In genomic region chrX:150869450-150869849, GRCh38 we compare ENCODE assay signal across 20 cellular contexts. TPM values are rescaled to one million over a fixed set of nuclear protein-coding genes. Genes with fewer than 3 reads are reported as not detected.
DNase-seq lines count a peak whose midpoint lies in the region; ATAC-seq and TF ChIP-seq lines count a peak whose summit lies in the region.
"Had no signal": no experiment of that assay in that cellular context is flagged by ENCODE, and none has a peak within 500 bp of the region (broad histone marks: within the 10 kb centered on the region; RNA-seq: fewer than 3 reads in every experiment).

No MANE protein-coding gene starts in this region.

- H3K9me3 Mint-ChIP-seq in naive thymus-derived CD8-positive, alpha-beta T cell, result no peaks in the 10 kb centered on the region
- H3K9me3 Mint-ChIP-seq in activated naive CD8-positive, alpha-beta T cell treated with anti-CD3 and anti-CD28 coated beads, Interleukin-2, amount 50 U/mL, for 24 hours, result no peaks in the 10 kb centered on the region
- H3K9me3 Mint-ChIP-seq: activated naive CD4-positive, alpha-beta T cell treated with anti-CD3 and anti-CD28 coated beads, Interleukin-2, amount 10 ng/mL, durations not matched to agents 7 days and 5 days had no signal

- peaks cover 5% of the 10 kb centered on the region for H3K4me1 ChIP-seq in psoas muscle

- no peaks in the 10 kb centered on the region for H3K27me3 Mint-ChIP-seq in naive thymus-derived CD8-positive, alpha-beta T cell
- H3K27me3 Mint-ChIP-seq in activated naive CD8-positive, alpha-beta T cell treated with anti-CD3 and anti-CD28 coated beads, Interleukin-2, amount 50 U/mL, for 24 hours, result no peaks in the 10 kb centered on the region
- H3K27me3 Mint-ChIP-seq: activated naive CD4-positive, alpha-beta T cell treated with anti-CD3 and anti-CD28 coated beads, Interleukin-2, amount 10 ng/mL, durations not matched to agents 7 days and 5 days had no signal

- intact Hi-C loops in psoas muscle (cut with DNase I), result no loop called here

- H3K36me3 ChIP-seq in psoas muscle (ENCODE audit: insufficient read depth in 1 of 2, low read depth in 1 of 2), result no peaks in the 10 kb centered on the region

- H3K27ac Mint-ChIP-seq in naive thymus-derived CD8-positive, alpha-beta T cell, result peak overlapping the region in 1 of 10 donors; percentile 14
- H3K27ac Mint-ChIP-seq in activated naive CD8-positive, alpha-beta T cell treated with anti-CD3 and anti-CD28 coated beads, Interleukin-2, amount 50 U/mL, for 24 hours, result no peak overlapping the region
- H3K27ac Mint-ChIP-seq: activated naive CD4-positive, alpha-beta T cell treated with anti-CD3 and anti-CD28 coated beads, Interleukin-2, amount 10 ng/mL, durations not matched to agents 7 days and 5 days; endodermal cell had no signal

- 44 to 68% (median 44%) methylated on average over 3 of the region's 3 CpGs for WGBS in psoas muscle, 3 donors

- DNase-seq in cerebellum (ENCODE audit: low spot score) (peak; percentile 29), psoas muscle (peak; percentile 21 to 66), cortex of kidney (lab: John Stamatoyannopoulos, UW) (no peak)
- DNase-seq in naive thymus-derived CD8-positive, alpha-beta T cell, result no peak
- DNase-seq in activated naive CD8-positive, alpha-beta T cell treated with anti-CD3 and anti-CD28 coated beads, Interleukin-2, amount 50 U/mL, for 24 hours, result no peak
- DNase-seq in activated CD4-positive, CD25-positive, alpha-beta regulatory T cell treated with anti-CD3 and anti-CD28 coated beads, Interleukin-2, amount 50 U/mL, for 72 hours, result no peak
- DNase-seq: activated naive CD4-positive, alpha-beta T cell treated with anti-CD3 and anti-CD28 coated beads, Interleukin-2, amount 10 ng/mL, durations not matched to agents 7 days and 5 days; endodermal cell; foreskin melanocyte; Kasumi-1; NCI-H146; NCI-H446 treated with DMSO at 0.1 percent for 48 hours; PC-9; stimulated activated CD4-positive, alpha-beta T cell treated with anti-CD3 and anti-CD28 coated beads, Interleukin-2, amount 100 ng/mL, for 24 hours; stimulated activated CD8-positive, alpha-beta memory T cell treated with anti-CD3 and anti-CD28 coated beads, Interleukin-4, amount 100 ng/mL, for 48 hours; SW 1271 had no signal

- ATAC-seq in GM18511 (IDR thresholded peaks at IDR 0.05; ENCODE audit: unreplicated experiment) (peak; percentile 65), HG02759 (IDR thresholded peaks at IDR 0.05; ENCODE audit: unreplicated experiment) (peak; percentile 72), psoas muscle (peak; percentile 35 to 60 (median 54))
- ATAC-seq in naive thymus-derived CD8-positive, alpha-beta T cell, result no peak
- ATAC-seq in activated naive CD8-positive, alpha-beta T cell treated with anti-CD3 and anti-CD28 coated beads, Interleukin-2, amount 50 U/mL, for 24 hours, result no peak

- no peak for TF ChIP-seq CTCF in psoas muscle (IDR thresholded peaks at IDR 0.05)

- H3K4me3 ChIP-seq in psoas muscle, result no peak overlapping the region
- H3K4me3 ChIP-seq: PC-9 had no signal

- H3K4me1 Mint-ChIP-seq in naive thymus-derived CD8-positive, alpha-beta T cell, result peaks cover 13 to 32% (median 24%) of the 10 kb centered on the region in 4 donors
- peaks cover 38% of the 10 kb centered on the region for H3K4me1 Mint-ChIP-seq in activated naive CD8-positive, alpha-beta T cell treated with anti-CD3 and anti-CD28 coated beads, Interleukin-2, amount 50 U/mL, for 24 hours

- peak overlapping the region; percentile 93 for H3K27ac ChIP-seq in psoas muscle
- H3K27ac ChIP-seq: PC-9, VCaP had no signal

- H3K4me3 Mint-ChIP-seq in naive thymus-derived CD8-positive, alpha-beta T cell, result no peak overlapping the region
- no peak overlapping the region for H3K4me3 Mint-ChIP-seq in activated naive CD8-positive, alpha-beta T cell treated with anti-CD3 and anti-CD28 coated beads, Interleukin-2, amount 50 U/mL, for 24 hours
- H3K4me3 Mint-ChIP-seq: activated naive CD4-positive, alpha-beta T cell treated with anti-CD3 and anti-CD28 coated beads, Interleukin-2, amount 10 ng/mL, durations not matched to agents 7 days and 5 days; CD14-positive monocyte; endodermal cell had no signal

- H3K36me3 Mint-ChIP-seq in naive thymus-derived CD8-positive, alpha-beta T cell, result peaks cover 0 to 14% (median 2%) of the 10 kb centered on the region in 3 donors
- peaks cover 5% of the 10 kb centered on the region for H3K36me3 Mint-ChIP-seq in activated naive CD8-positive, alpha-beta T cell treated with anti-CD3 and anti-CD28 coated beads, Interleukin-2, amount 50 U/mL, for 24 hours (ENCODE audit: low read depth)

- POLR2A ChIA-PET in naive thymus-derived CD8-positive, alpha-beta T cell (lab: Charles Lee), result no interaction called here

- H3K27me3 ChIP-seq in psoas muscle (ENCODE audit: insufficient read depth in 3 of 3, low read length in 2 of 3), result no peaks in the 10 kb centered on the region

- H3K9me3 ChIP-seq in psoas muscle, result no peaks in the 10 kb centered on the region

RNA-seq across cellular contexts. Expression of gene CD99L2, which starts 29.0 kb away (rescaled TPM):
- total RNA-seq in cerebellum (31.4 TPM), psoas muscle (100 to 1,000 TPM; 106 to 173 (median 136) TPM)
- polyA plus RNA-seq in psoas muscle, result 100 to 1,000 TPM in 2 of 3 donors, 10 to 100 TPM in 1; 62.7 to 154 (median 104) TPM
- total RNA-seq in naive thymus-derived CD8-positive, alpha-beta T cell, result 10 to 100 TPM; 14.3 to 15.5 TPM
- 10 to 100 TPM; 13.5 to 17.0 (median 14.6) TPM for polyA plus RNA-seq in naive thymus-derived CD8-positive, alpha-beta T cell

Comparison
In these comparisons a context has a peak if more than half of its experiments do, and no peak if none do; other contexts are left out.
1. ATAC-seq: peak in GM18511 (single experiment), HG02759 (single experiment) and psoas muscle (4 of 4); none in naive thymus-derived CD8-positive, alpha-beta T cell (0 of 2) and activated naive CD8-positive, alpha-beta T cell treated with anti-CD3 and anti-CD28 coated beads, Interleukin-2, amount 50 U/mL, for 24 hours (single experiment).
2. DNase-seq: peak in cerebellum (single experiment) and psoas muscle (2 of 2); none in naive thymus-derived CD8-positive, alpha-beta T cell (0 of 10), cortex of kidney (single experiment), activated naive CD8-positive, alpha-beta T cell treated with anti-CD3 and anti-CD28 coated beads, Interleukin-2, amount 50 U/mL, for 24 hours (single experiment) and activated CD4-positive, CD25-positive, alpha-beta regulatory T cell treated with anti-CD3 and anti-CD28 coated beads, Interleukin-2, amount 50 U/mL, for 72 hours (single experiment).